Comparison of ENCODE assay signal across 1 cellular context in genomic region chr1:172537827-172538391, GRCh38.
TF ChIP-seq lines count a peak whose summit lies in the region.

No MANE protein-coding gene starts in this region.

TF ChIP-seq in HepG2, 621 proteins besides CTCF, POLR2A, EP300 and RAD21:
- TF ChIP-seq RXRB (CRISPR knock-in tag; IDR thresholded peaks at IDR 0.05; ENCODE audit: borderline replicate concordance) (no peak), NR2C2 (CRISPR knock-in tag; IDR thresholded peaks at IDR 0.05; ENCODE audit: borderline replicate concordance) (no peak), BRCA1 (CRISPR knock-in tag; IDR thresholded peaks at IDR 0.05) (no peak), ZNF780A (CRISPR knock-in tag; IDR thresholded peaks at IDR 0.05) (no peak), ZNF468 (CRISPR knock-in tag; IDR thresholded peaks at IDR 0.05) (no peak), MYPOP (CRISPR knock-in tag; IDR thresholded peaks at IDR 0.05) (no peak), ZBTB14 (CRISPR knock-in tag; IDR thresholded peaks at IDR 0.05) (no peak), ZNF557 (CRISPR knock-in tag; IDR thresholded peaks at IDR 0.05) (no peak)
